Comparison of ENCODE assay signal across 1 cellular context in the genomic region with DNA sequence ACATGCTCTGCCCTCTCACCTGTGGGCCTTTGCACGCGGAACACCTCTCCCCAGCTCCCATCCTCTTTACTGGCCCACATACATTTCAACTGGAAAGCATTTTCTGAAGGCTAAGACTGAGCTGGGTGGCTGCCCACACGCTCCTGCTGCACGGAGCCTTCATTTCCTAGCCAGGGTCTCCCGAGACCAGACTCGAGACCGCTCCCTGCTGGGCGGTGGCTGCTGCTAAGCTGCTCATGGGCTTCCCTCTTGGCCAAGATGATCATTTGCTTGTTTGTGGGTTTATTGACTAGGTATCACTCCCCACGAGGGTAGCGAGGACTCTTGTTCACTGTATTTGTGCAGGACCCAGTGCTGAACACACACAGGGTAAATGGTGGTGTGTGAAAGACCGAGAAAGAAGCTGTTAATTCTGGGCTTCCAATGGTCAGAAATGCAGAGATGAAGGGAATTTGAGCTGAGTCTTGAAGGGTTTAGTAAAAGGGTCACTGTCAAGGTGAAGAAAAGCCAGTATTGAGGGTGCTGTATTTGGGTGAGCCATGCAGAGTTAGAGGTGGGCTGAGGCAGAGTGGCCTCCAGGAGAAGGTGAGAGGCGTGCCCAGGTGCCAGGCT.
TF ChIP-seq lines count a peak whose summit lies in the region.

No MANE protein-coding gene starts in this region.

TF ChIP-seq in HepG2, 621 proteins besides CTCF, POLR2A, EP300 and RAD21 (continues in another document):
- TF ChIP-seq ZNF33A (CRISPR knock-in tag; IDR thresholded peaks at IDR 0.05; ENCODE audit: borderline replicate concordance) (no peak), TOPORS (CRISPR knock-in tag; IDR thresholded peaks at IDR 0.05) (no peak), ZBTB3 (CRISPR knock-in tag; IDR thresholded peaks at IDR 0.05; ENCODE audit: borderline replicate concordance, low read depth) (no peak), ETV5 (CRISPR knock-in tag; IDR thresholded peaks at IDR 0.05; ENCODE audit: borderline replicate concordance) (no peak), ZNF124 (CRISPR knock-in tag; IDR thresholded peaks at IDR 0.05) (0 out of 2 replicates have a peak, but pooled peaks have one; percentile 65), ZNF510 (CRISPR knock-in tag; IDR thresholded peaks at IDR 0.05; ENCODE audit: low read depth) (no peak), ZNF143 (CRISPR knock-in tag; IDR thresholded peaks at IDR 0.05) (no peak), ZNF556 (CRISPR knock-in tag; IDR thresholded peaks at IDR 0.05; ENCODE audit: borderline replicate concordance) (no peak), HES4 (CRISPR knock-in tag; IDR thresholded peaks at IDR 0.05; ENCODE audit: borderline replicate concordance) (no peak), ZNF263 (CRISPR knock-in tag; IDR thresholded peaks at IDR 0.05) (peak; percentile 24; the same call in 1 of the 2 replicates), SRY (CRISPR knock-in tag; IDR thresholded peaks at IDR 0.05) (no peak), ZSCAN21 (CRISPR knock-in tag; IDR thresholded peaks at IDR 0.05; ENCODE audit: borderline replicate concordance) (peak; percentile 24; the same call in 1 of the 2 replicates), SRSF9 (IDR thresholded peaks at IDR 0.05; ENCODE audit: borderline replicate concordance, insufficient read depth, low read depth, low read length, poor library complexity, severe bottlenecking) (no peak), LCORL (IDR thresholded peaks at IDR 0.05) (no peak), LCORL (CRISPR knock-in tag; IDR thresholded peaks at IDR 0.05) (no peak), ZSCAN12 (CRISPR knock-in tag; IDR thresholded peaks at IDR 0.05) (no peak), ADNP (CRISPR knock-in tag; IDR thresholded peaks at IDR 0.05) (no peak), HOXA5 (CRISPR knock-in tag; IDR thresholded peaks at IDR 0.05) (0 out of 2 replicates have a peak, but pooled peaks have one; percentile 14), PITX1 (CRISPR knock-in tag; IDR thresholded peaks at IDR 0.05) (peak; percentile 24; the same call in 1 of the 2 replicates), ZNF451 (CRISPR knock-in tag; IDR thresholded peaks at IDR 0.05) (no peak), ARID2 (CRISPR knock-in tag; IDR thresholded peaks at IDR 0.05; ENCODE audit: borderline replicate concordance) (no peak), CBX2 (IDR thresholded peaks at IDR 0.05; ENCODE audit: low read depth, low read length) (no peak), CBX2 (CRISPR knock-in tag; IDR thresholded peaks at IDR 0.05; ENCODE audit: low read depth) (no peak), EHMT2 (IDR thresholded peaks at IDR 0.05; ENCODE audit: borderline replicate concordance, low read depth, low read length) (no peak), MED8 (CRISPR knock-in tag; IDR thresholded peaks at IDR 0.05; ENCODE audit: insufficient replicate concordance) (peak; percentile 8), ZNF766 (CRISPR knock-in tag; IDR thresholded peaks at IDR 0.05; ENCODE audit: borderline replicate concordance) (0 out of 2 replicates have a peak, but pooled peaks have one; percentile 57), HNRNPK (IDR thresholded peaks at IDR 0.05; ENCODE audit: low read depth, low read length, poor library complexity, severe bottlenecking) (no peak), ARHGAP35 (CRISPR knock-in tag; IDR thresholded peaks at IDR 0.05; ENCODE audit: borderline replicate concordance) (no peak; the same call in 1 of the 2 replicates), ZNF432 (CRISPR knock-in tag; IDR thresholded peaks at IDR 0.05; ENCODE audit: borderline replicate concordance) (no peak), ZNF557 (CRISPR knock-in tag; IDR thresholded peaks at IDR 0.05) (no peak), U2AF1 (optimal IDR thresholded peaks at IDR 0.05; ENCODE audit: low read depth, low read length) (peak; percentile 45), KLF15 (CRISPR knock-in tag; IDR thresholded peaks at IDR 0.05; ENCODE audit: borderline replicate concordance) (no peak), YY1 (IDR thresholded peaks at IDR 0.05; ENCODE audit: insufficient read depth, insufficient replicate concordance, low read depth, low read length) (peak; percentile 70)
- TF ChIP-seq, protein P1, sequence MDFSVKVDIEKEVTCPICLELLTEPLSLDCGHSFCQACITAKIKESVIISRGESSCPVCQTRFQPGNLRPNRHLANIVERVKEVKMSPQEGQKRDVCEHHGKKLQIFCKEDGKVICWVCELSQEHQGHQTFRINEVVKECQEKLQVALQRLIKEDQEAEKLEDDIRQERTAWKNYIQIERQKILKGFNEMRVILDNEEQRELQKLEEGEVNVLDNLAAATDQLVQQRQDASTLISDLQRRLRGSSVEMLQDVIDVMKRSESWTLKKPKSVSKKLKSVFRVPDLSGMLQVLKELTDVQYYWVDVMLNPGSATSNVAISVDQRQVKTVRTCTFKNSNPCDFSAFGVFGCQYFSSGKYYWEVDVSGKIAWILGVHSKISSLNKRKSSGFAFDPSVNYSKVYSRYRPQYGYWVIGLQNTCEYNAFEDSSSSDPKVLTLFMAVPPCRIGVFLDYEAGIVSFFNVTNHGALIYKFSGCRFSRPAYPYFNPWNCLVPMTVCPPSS (IDR thresholded peaks at IDR 0.05): no peak
- TF ChIP-seq, protein P2, sequence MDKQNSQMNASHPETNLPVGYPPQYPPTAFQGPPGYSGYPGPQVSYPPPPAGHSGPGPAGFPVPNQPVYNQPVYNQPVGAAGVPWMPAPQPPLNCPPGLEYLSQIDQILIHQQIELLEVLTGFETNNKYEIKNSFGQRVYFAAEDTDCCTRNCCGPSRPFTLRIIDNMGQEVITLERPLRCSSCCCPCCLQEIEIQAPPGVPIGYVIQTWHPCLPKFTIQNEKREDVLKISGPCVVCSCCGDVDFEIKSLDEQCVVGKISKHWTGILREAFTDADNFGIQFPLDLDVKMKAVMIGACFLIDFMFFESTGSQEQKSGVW (CRISPR knock-in tag; IDR thresholded peaks at IDR 0.05; ENCODE audit: borderline replicate concordance): no peak; the same call in 1 of the 2 replicates
- TF ChIP-seq, protein P3, sequence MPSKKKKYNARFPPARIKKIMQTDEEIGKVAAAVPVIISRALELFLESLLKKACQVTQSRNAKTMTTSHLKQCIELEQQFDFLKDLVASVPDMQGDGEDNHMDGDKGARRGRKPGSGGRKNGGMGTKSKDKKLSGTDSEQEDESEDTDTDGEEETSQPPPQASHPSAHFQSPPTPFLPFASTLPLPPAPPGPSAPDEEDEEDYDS (CRISPR knock-in tag; IDR thresholded peaks at IDR 0.05): no peak
- TF ChIP-seq, protein P4, sequence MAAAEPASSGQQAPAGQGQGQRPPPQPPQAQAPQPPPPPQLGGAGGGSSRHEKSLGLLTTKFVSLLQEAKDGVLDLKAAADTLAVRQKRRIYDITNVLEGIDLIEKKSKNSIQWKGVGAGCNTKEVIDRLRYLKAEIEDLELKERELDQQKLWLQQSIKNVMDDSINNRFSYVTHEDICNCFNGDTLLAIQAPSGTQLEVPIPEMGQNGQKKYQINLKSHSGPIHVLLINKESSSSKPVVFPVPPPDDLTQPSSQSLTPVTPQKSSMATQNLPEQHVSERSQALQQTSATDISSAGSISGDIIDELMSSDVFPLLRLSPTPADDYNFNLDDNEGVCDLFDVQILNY (CRISPR knock-in tag; conservative IDR thresholded peaks at IDR 0.05): no peak
- TF ChIP-seq, protein P5, sequence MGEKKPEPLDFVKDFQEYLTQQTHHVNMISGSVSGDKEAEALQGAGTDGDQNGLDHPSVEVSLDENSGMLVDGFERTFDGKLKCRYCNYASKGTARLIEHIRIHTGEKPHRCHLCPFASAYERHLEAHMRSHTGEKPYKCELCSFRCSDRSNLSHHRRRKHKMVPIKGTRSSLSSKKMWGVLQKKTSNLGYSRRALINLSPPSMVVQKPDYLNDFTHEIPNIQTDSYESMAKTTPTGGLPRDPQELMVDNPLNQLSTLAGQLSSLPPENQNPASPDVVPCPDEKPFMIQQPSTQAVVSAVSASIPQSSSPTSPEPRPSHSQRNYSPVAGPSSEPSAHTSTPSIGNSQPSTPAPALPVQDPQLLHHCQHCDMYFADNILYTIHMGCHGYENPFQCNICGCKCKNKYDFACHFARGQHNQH (CRISPR knock-in tag; IDR thresholded peaks at IDR 0.05): no peak; the same call in 1 of the 2 replicates
- TF ChIP-seq, protein P6, sequence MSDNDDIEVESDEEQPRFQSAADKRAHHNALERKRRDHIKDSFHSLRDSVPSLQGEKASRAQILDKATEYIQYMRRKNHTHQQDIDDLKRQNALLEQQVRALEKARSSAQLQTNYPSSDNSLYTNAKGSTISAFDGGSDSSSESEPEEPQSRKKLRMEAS (IDR thresholded peaks at IDR 0.05): 0 out of 2 replicates have a peak, but pooled peaks have one; percentile 10
- TF ChIP-seq, protein P7, sequence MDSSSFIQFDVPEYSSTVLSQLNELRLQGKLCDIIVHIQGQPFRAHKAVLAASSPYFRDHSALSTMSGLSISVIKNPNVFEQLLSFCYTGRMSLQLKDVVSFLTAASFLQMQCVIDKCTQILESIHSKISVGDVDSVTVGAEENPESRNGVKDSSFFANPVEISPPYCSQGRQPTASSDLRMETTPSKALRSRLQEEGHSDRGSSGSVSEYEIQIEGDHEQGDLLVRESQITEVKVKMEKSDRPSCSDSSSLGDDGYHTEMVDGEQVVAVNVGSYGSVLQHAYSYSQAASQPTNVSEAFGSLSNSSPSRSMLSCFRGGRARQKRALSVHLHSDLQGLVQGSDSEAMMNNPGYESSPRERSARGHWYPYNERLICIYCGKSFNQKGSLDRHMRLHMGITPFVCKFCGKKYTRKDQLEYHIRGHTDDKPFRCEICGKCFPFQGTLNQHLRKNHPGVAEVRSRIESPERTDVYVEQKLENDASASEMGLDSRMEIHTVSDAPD (CRISPR knock-in tag; IDR thresholded peaks at IDR 0.05): no peak
- TF ChIP-seq, protein P8, sequence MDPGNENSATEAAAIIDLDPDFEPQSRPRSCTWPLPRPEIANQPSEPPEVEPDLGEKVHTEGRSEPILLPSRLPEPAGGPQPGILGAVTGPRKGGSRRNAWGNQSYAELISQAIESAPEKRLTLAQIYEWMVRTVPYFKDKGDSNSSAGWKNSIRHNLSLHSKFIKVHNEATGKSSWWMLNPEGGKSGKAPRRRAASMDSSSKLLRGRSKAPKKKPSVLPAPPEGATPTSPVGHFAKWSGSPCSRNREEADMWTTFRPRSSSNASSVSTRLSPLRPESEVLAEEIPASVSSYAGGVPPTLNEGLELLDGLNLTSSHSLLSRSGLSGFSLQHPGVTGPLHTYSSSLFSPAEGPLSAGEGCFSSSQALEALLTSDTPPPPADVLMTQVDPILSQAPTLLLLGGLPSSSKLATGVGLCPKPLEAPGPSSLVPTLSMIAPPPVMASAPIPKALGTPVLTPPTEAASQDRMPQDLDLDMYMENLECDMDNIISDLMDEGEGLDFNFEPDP (CRISPR knock-in tag; conservative IDR thresholded peaks at IDR 0.05): no peak
- TF ChIP-seq, protein P9, sequence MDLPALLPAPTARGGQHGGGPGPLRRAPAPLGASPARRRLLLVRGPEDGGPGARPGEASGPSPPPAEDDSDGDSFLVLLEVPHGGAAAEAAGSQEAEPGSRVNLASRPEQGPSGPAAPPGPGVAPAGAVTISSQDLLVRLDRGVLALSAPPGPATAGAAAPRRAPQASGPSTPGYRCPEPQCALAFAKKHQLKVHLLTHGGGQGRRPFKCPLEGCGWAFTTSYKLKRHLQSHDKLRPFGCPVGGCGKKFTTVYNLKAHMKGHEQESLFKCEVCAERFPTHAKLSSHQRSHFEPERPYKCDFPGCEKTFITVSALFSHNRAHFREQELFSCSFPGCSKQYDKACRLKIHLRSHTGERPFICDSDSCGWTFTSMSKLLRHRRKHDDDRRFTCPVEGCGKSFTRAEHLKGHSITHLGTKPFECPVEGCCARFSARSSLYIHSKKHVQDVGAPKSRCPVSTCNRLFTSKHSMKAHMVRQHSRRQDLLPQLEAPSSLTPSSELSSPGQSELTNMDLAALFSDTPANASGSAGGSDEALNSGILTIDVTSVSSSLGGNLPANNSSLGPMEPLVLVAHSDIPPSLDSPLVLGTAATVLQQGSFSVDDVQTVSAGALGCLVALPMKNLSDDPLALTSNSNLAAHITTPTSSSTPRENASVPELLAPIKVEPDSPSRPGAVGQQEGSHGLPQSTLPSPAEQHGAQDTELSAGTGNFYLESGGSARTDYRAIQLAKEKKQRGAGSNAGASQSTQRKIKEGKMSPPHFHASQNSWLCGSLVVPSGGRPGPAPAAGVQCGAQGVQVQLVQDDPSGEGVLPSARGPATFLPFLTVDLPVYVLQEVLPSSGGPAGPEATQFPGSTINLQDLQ (CRISPR knock-in tag; IDR thresholded peaks at IDR 0.05): no peak
- TF ChIP-seq, protein P10, sequence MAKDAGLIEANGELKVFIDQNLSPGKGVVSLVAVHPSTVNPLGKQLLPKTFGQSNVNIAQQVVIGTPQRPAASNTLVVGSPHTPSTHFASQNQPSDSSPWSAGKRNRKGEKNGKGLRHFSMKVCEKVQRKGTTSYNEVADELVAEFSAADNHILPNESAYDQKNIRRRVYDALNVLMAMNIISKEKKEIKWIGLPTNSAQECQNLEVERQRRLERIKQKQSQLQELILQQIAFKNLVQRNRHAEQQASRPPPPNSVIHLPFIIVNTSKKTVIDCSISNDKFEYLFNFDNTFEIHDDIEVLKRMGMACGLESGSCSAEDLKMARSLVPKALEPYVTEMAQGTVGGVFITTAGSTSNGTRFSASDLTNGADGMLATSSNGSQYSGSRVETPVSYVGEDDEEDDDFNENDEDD (CRISPR knock-in tag; IDR thresholded peaks at IDR 0.05; ENCODE audit: borderline replicate concordance): no peak
- TF ChIP-seq, protein P11, sequence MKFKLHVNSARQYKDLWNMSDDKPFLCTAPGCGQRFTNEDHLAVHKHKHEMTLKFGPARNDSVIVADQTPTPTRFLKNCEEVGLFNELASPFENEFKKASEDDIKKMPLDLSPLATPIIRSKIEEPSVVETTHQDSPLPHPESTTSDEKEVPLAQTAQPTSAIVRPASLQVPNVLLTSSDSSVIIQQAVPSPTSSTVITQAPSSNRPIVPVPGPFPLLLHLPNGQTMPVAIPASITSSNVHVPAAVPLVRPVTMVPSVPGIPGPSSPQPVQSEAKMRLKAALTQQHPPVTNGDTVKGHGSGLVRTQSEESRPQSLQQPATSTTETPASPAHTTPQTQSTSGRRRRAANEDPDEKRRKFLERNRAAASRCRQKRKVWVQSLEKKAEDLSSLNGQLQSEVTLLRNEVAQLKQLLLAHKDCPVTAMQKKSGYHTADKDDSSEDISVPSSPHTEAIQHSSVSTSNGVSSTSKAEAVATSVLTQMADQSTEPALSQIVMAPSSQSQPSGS (CRISPR knock-in tag; IDR thresholded peaks at IDR 0.05): no peak
